15 cellular contexts compared by ENCODE assay signal in genomic region chr19:47309608-47310007, GRCh38. TPM values are rescaled to one million over a fixed set of nuclear protein-coding genes. Genes with fewer than 3 reads are reported as not detected.
DNase-seq lines count a peak whose midpoint lies in the region; ATAC-seq, FAIRE-seq and TF ChIP-seq lines count a peak whose summit lies in the region.
"Had no signal": no experiment of that assay in that cellular context is flagged by ENCODE, and none has a peak within 500 bp of the region (broad histone marks: within the 10 kb centered on the region; RNA-seq: fewer than 3 reads in every experiment).

Gene C5AR1 (plus strand): TSS chr19:47309861. CDS start chr19:47309896, 35 bp downstream.

- H3K79me2 ChIP-seq in H1 (ENCODE audit: control insufficient read depth in 1 of 2, insufficient read depth in 2 of 2, low read length in 2 of 2), result no peaks in the 10 kb centered on the region

- H3K9ac ChIP-seq in H1 (replicated peaks in 1 of 4; ENCODE audit: extremely low read depth in 1 of 4, low read depth in 3 of 4, low read length in 3 of 4), result no peak within 1 kb of the TSS

- DNase-seq in NB4 (ENCODE audit: low read depth), result peak; percentile 98
- no peak for DNase-seq in H1 (ENCODE audit: low read depth in 1 of 2, low spot score in 2 of 2)
- DNase-seq in mucosa of descending colon, result peak in 1 of 3 donors; percentile 18
- peak; percentile 29 for DNase-seq in transverse colon
- DNase-seq in HK-2 (ENCODE audit: unreplicated experiment), result no peak
- no peak for DNase-seq in RCC 7860 (ENCODE audit: low spot score)
- DNase-seq: activated naive CD4-positive, alpha-beta T cell; DMS 273 treated with DMSO at 0.1 percent for 48 hours; Kasumi-1; midbrain; NCI-H345 had no signal

- no peak within 1 kb of the TSS for H2BK15ac ChIP-seq in H1 (ENCODE audit: low read length)

- no peak within 1 kb of the TSS for H3K27ac ChIP-seq in H1 (ENCODE audit: low read depth, low read length)
- peak within 1 kb of the TSS; percentile 18 to 45 (median 22) for H3K27ac ChIP-seq in transverse colon

- intact Hi-C loops in mucosa of descending colon (cut with DNase I, micrococcal nuclease), result no loop called here
- intact Hi-C loops in transverse colon (cut with DNase I; ENCODE audit: low total_unique reads), result loop anchor here (10.0 kb wide), 1 partner anchor 75 kb away; no protein-coding TSS in a partner anchor

- no peak within 1 kb of the TSS for H3K4ac ChIP-seq in H1 (replicated peaks; ENCODE audit: insufficient read length, low read depth, low read length)

- H4K8ac ChIP-seq in H1 (ENCODE audit: extremely low read depth, insufficient read depth, low read length), result peak within 1 kb of the TSS; percentile 36; the same call in 1 of the 2 replicates

- TF ChIP-seq EP300 in H1 (IDR thresholded peaks at IDR 0.05; ENCODE audit: borderline replicate concordance in 1 of 2, low read depth in 2 of 2, low read length in 2 of 2) (no peak), transverse colon (IDR thresholded peaks at IDR 0.05; ENCODE audit: low read depth) (no peak)

- CTCF ChIA-PET in H1 (lab: Charles Lee; ENCODE audit: partially characterized antibody), result interaction anchor here (0.8 to 3.3 kb wide), 6 partner anchors 10 to 82 kb away, joined by 3 to 12 read pairs (median 4); partner anchors contain the start of gene DHX34

- no peak within 1 kb of the TSS for H2AK5ac ChIP-seq in H1 (ENCODE audit: low read depth, low read length)

- no peak within 1 kb of the TSS for H3K56ac ChIP-seq in H1 (replicated peaks; ENCODE audit: insufficient read length, low read depth, low read length)

- no peak within 1 kb of the TSS for H4K5ac ChIP-seq in H1 (ENCODE audit: insufficient read length, low read depth, low read length)

- POLR2A ChIA-PET in H1 (lab: Charles Lee; ENCODE audit: partially characterized antibody), result interaction anchor here (0.6 to 0.8 kb wide), 2 partner anchors 17 to 45 kb away, joined by 3 read pairs; no protein-coding TSS in a partner anchor

- H3K4me2 ChIP-seq in H1 (ENCODE audit: insufficient read depth in 1 of 2, low read depth in 2 of 2, low read length in 2 of 2), result no peak within 1 kb of the TSS

- H2AFZ ChIP-seq in H1 (ENCODE audit: low read length), result peak within 1 kb of the TSS; percentile 17; the same call in 1 of the 2 replicates

- no peaks in the 10 kb centered on the region for H4K20me1 ChIP-seq in H1 (replicated peaks in 1 of 2; ENCODE audit: control insufficient read depth in 1 of 2, insufficient read depth in 2 of 2, low read length in 2 of 2)

- no peak within 1 kb of the TSS for H2BK5ac ChIP-seq in H1 (ENCODE audit: low read depth, low read length)

- H2BK120ac ChIP-seq in H1 (replicated peaks; ENCODE audit: low read depth, low read length), result no peak within 1 kb of the TSS

- H3K79me1 ChIP-seq in H1 (ENCODE audit: low read depth, low read length), result no peaks in the 10 kb centered on the region

- TF ChIP-seq RAD21 in H1 (IDR thresholded peaks at IDR 0.05 in 1 of 2, conservative IDR thresholded peaks at IDR 0.05 in 1 of 2; ENCODE audit: low read depth in 2 of 2, low read length in 2 of 2), result no peak

- no peaks in the 10 kb centered on the region for H3K27me3 ChIP-seq in H1 (replicated peaks in 1 of 4; ENCODE audit: control insufficient read depth in 3 of 4, extremely low read depth in 1 of 4, insufficient read depth in 3 of 4, low read length in 3 of 4)
- peaks cover 9% of the 10 kb centered on the region for H3K27me3 ChIP-seq in transverse colon

- H4K91ac ChIP-seq in H1 (replicated peaks; ENCODE audit: insufficient read length, low read length), result no peak within 1 kb of the TSS

- no peak within 1 kb of the TSS for H3K23ac ChIP-seq in H1 (ENCODE audit: insufficient read length)

- no peak within 1 kb of the TSS for H2BK12ac ChIP-seq in H1 (ENCODE audit: low read depth, low read length)

- H3K23me2 ChIP-seq in H1 (ENCODE audit: low read depth, low read length), result no peaks in the 10 kb centered on the region

- H3K4me3 ChIP-seq in NB4 (ENCODE audit: low read depth, low read length) (no peak within 1 kb of the TSS), H1 (ENCODE audit: extremely low read depth in 1 of 4, insufficient read depth in 2 of 4, low read depth in 3 of 4, low read length in 4 of 4) (no peak within 1 kb of the TSS), mucosa of descending colon (no peak within 1 kb of the TSS), transverse colon (peak within 1 kb of the TSS in 1 of 4 donors; percentile 14)

- in situ Hi-C loops in transverse colon (cut with MboI; ENCODE audit: low pct_ligation_motif_present in 1 of 4, low pct_unique_long_range_greater_than_20kb in 1 of 4, low sequenced_read_pairs in 3 of 4), result loop anchor here in 1 of 4 donors (25.0 kb wide), 1 partner anchor 403 kb away; the partner anchor contains the start of gene EHD2

- ATAC-seq in mucosa of descending colon, result peak; percentile 38
- no peak for ATAC-seq in GM19455 (IDR thresholded peaks at IDR 0.05; ENCODE audit: unreplicated experiment)
- ATAC-seq: stimulated activated effector memory CD8-positive, alpha-beta T cell treated with anti-CD3 and anti-CD28 coated beads, Interleukin-12 subunit alpha, Interleukin-12 subunit beta, amount 100 ng/mL, for 72 hours had no signal

- no peak within 1 kb of the TSS for H2BK20ac ChIP-seq in H1 (ENCODE audit: low read length)

- H3K9me3 ChIP-seq in H1 (ENCODE audit: insufficient read depth in 2 of 2, low read depth in 1 of 2, low read length in 1 of 2) (no peaks in the 10 kb centered on the region), mucosa of descending colon (no peaks in the 10 kb centered on the region), transverse colon (no peaks in the 10 kb centered on the region)

- FAIRE-seq in H1 (lab: Jason Lieb, UNC) (no peak), RCC 7860 (lab: Jason Lieb, UNC) (no peak)
- FAIRE-seq: colon, frontal cortex had no signal

- H3K4me1 ChIP-seq in H1 (replicated peaks in 1 of 4; ENCODE audit: control insufficient read depth in 3 of 4, insufficient read depth in 4 of 4, low read length in 3 of 4) (peaks cover 0 to 2% (median 0%) of the 10 kb centered on the region in 4 experiments; a peak in 2 of 7 replicates), mucosa of descending colon (ENCODE audit: low read depth) (no peaks in the 10 kb centered on the region), transverse colon (peaks cover 0 to 6% (median 0%) of the 10 kb centered on the region in 4 donors)

- TF ChIP-seq CTCF in NB4 (IDR thresholded peaks at IDR 0.05; ENCODE audit: low read depth, low read length) (peak; percentile 59), H1 (IDR thresholded peaks at IDR 0.05; ENCODE audit: control extremely low read depth in 1 of 3, insufficient read depth in 1 of 3, low read depth in 1 of 3, low read length in 3 of 3) (no peak), mucosa of descending colon (IDR thresholded peaks at IDR 0.05) (no peak), transverse colon (IDR thresholded peaks at IDR 0.05) (no peak)

- H3K36me3 ChIP-seq in H1 (ENCODE audit: control insufficient read depth in 2 of 4, insufficient read depth in 4 of 4, low read length in 3 of 4) (no peaks in the 10 kb centered on the region), mucosa of descending colon (ENCODE audit: low read depth) (no peaks in the 10 kb centered on the region), transverse colon (no peaks in the 10 kb centered on the region)

- TF ChIP-seq POLR2A in NB4 (IDR thresholded peaks at IDR 0.05; ENCODE audit: extremely low read depth, insufficient read length), result no peak
- no peak for TF ChIP-seq POLR2A in H1 (IDR thresholded peaks at IDR 0.05; ENCODE audit: control extremely low read depth in 1 of 2, low read depth in 2 of 2, low read length in 2 of 2)
- TF ChIP-seq POLR2A in transverse colon (IDR thresholded peaks at IDR 0.05), result no peak

- H3K18ac ChIP-seq in H1 (ENCODE audit: extremely low read depth, low read length), result no peak within 1 kb of the TSS

- 82% methylated on average over 5 of the region's 12 CpGs; no CpG with 5 or more reads in 1 of the 2 experiments for WGBS in H1 (ENCODE audit: extremely low coverage in 1 of 2, insufficient coverage in 1 of 2, insufficient read length in 1 of 2, insufficient replicate concordance in 2 of 2, low coverage in 1 of 2, low lambda C conversion rate in 2 of 2, missing lambda C conversion rate in 1 of 2), 2 experiments
- WGBS in transverse colon (ENCODE audit: low coverage in 1 of 2), 2 donors, result 16 to 34% methylated on average over 5 to 12 of the region's 12 CpGs

- no peak within 1 kb of the TSS for H3K14ac ChIP-seq in H1 (ENCODE audit: insufficient read length)

TF ChIP-seq in H1, 55 proteins besides CTCF, POLR2A, EP300 and RAD21 (continues in another document):
- no peak for TF ChIP-seq GTF2F1 (IDR thresholded peaks at IDR 0.05; ENCODE audit: borderline replicate concordance, low read depth, low read length)
- TF ChIP-seq ATF3 (IDR thresholded peaks at IDR 0.05; ENCODE audit: insufficient read depth, low read depth, low read length), result no peak
- TF ChIP-seq SP2 (IDR thresholded peaks at IDR 0.05; ENCODE audit: low read length), result no peak
- TF ChIP-seq TBP (IDR thresholded peaks at IDR 0.05; ENCODE audit: low read depth, low read length), result no peak
- no peak for TF ChIP-seq POLR2AphosphoS5 (IDR thresholded peaks at IDR 0.05; ENCODE audit: low read depth, low read length)
- no peak for TF ChIP-seq EZH2 (IDR thresholded peaks at IDR 0.05; ENCODE audit: low read depth, low read length, severe bottlenecking)
- TF ChIP-seq SIX5 (IDR thresholded peaks at IDR 0.05; ENCODE audit: low read depth, low read length), result no peak
- TF ChIP-seq RBBP5 (IDR thresholded peaks at IDR 0.05; ENCODE audit: borderline replicate concordance, low read depth, low read length), result no peak
- no peak for TF ChIP-seq GABPA (IDR thresholded peaks at IDR 0.05; ENCODE audit: borderline replicate concordance, insufficient read depth, low read length)

RNA-seq across cellular contexts. Expression of gene C5AR1, which starts in this region (rescaled TPM):
- total RNA-seq in H1 (2021; fragmentation: NEBNext Ultra II Directional; extraction: Animal tissue kit (Norgen Biotek cat#: 25700)), result 0.21 TPM in 1 of 2 replicates, not detected in the other
- polyA plus RNA-seq in H1 (2011; rRNA removed), result 0.20 and 0.33 TPM in 2 replicates
- polyA plus RNA-seq in H1 (2011; cell fraction: cytosol; rRNA removed), result 0.17 TPM
- polyA plus RNA-seq in H1 (2011; cell fraction: nucleus; rRNA removed), result 0.39 TPM
- polyA plus RNA-seq in H1 (2012, experiment 1 of 2), result 0.09 to 0.25 TPM in 2 of 4 replicates, not detected in the others
- 0.07 TPM for polyA plus RNA-seq in H1 (2012, experiment 2 of 2)
- 0.08 TPM for polyA plus RNA-seq in H1 (2013, experiment 1 of 2)
- 0.13 TPM for polyA plus RNA-seq in H1 (2013, experiment 2 of 2)
- not detected in 2 replicates for polyA minus RNA-seq in H1 (2011; rRNA and poly(A)+ RNA removed)
- not detected for polyA minus RNA-seq in H1 (2011; cell fraction: cytosol; rRNA and poly(A)+ RNA removed)
- polyA minus RNA-seq in H1 (2011; cell fraction: nucleus; rRNA and poly(A)+ RNA removed), result not detected
- total RNA-seq in mucosa of descending colon (10 to 100 TPM in 1 of 3 donors, 1 to 10 TPM in 2; 5.1 to 13.5 (median 7.9) TPM), transverse colon (1 to 10 TPM in 3 of 4 donors, under 1 TPM in 1; 0.60 to 9.0 (median 5.3) TPM)

Comparison
In these comparisons a context has a peak if more than half of its experiments do, and no peak if none do; other contexts are left out.
1. DNase-seq: peak in NB4 (single experiment) and transverse colon (single experiment); none in H1 (0 of 2), HK-2 (single experiment) and RCC 7860 (single experiment).